1 cellular context compared by ENCODE assay signal in the genomic region with DNA sequence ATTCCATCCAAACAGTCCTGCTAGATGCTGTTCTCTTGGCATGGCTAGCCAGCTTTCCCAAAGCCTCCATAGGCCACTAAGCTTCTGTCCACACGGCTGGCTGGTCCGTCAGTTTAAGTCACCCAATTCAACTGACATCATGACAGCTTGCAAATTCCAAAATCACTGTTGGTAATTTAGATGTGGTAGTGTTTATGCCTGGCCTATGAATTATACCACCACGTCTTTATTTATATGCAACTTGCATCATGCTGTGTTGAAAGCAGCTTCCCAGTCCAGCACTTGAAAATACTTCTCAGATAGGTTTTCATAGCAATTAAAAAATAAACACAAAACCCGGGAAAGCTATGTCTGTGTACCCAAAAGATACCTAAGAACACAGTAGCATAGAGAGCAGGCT.
TF ChIP-seq lines count a peak whose summit lies in the region.

No MANE protein-coding gene starts in this region.

TF ChIP-seq in HEK293, 187 proteins besides CTCF, POLR2A, EP300 and RAD21 (continued from another document):
- no peak for TF ChIP-seq MEIS1 (CRISPR knock-in tag; IDR thresholded peaks at IDR 0.05; ENCODE audit: borderline replicate concordance)
- no peak for TF ChIP-seq KLF7 (tag by site-specific recombination; IDR thresholded peaks at IDR 0.05; ENCODE audit: borderline replicate concordance)
- TF ChIP-seq GFI1B (tag by site-specific recombination; IDR thresholded peaks at IDR 0.05): peak; percentile 71
- no peak for TF ChIP-seq ZNF707 (tag by site-specific recombination; IDR thresholded peaks at IDR 0.05)
- TF ChIP-seq KLF9 (tag by site-specific recombination; IDR thresholded peaks at IDR 0.05; ENCODE audit: low read depth): no peak
- TF ChIP-seq ZSCAN23 (tag by site-specific recombination; IDR thresholded peaks at IDR 0.05): no peak
- no peak for TF ChIP-seq ZNF292 (tag by site-specific recombination; IDR thresholded peaks at IDR 0.05; ENCODE audit: borderline replicate concordance, low read depth)
- no peak for TF ChIP-seq SETDB1 (IDR thresholded peaks at IDR 0.05; ENCODE audit: insufficient read length, low read length)
- TF ChIP-seq ZNF76 (tag by site-specific recombination; IDR thresholded peaks at IDR 0.05; ENCODE audit: borderline replicate concordance, low read depth): no peak
- no peak for TF ChIP-seq ZNF701 (tag by site-specific recombination; IDR thresholded peaks at IDR 0.05)
- TF ChIP-seq TCF7L2 (IDR thresholded peaks at IDR 0.05; ENCODE audit: borderline replicate concordance, low read depth, low read length): no peak
- TF ChIP-seq IKZF3 (tag by site-specific recombination; IDR thresholded peaks at IDR 0.05): peak; percentile 87
- no peak for TF ChIP-seq ZNF221 (tag by site-specific recombination; IDR thresholded peaks at IDR 0.05; ENCODE audit: borderline replicate concordance)
- no peak for TF ChIP-seq ZNF324 (tag by site-specific recombination; IDR thresholded peaks at IDR 0.05)
- TF ChIP-seq ZNF664 (tag by site-specific recombination; IDR thresholded peaks at IDR 0.05): no peak
- no peak for TF ChIP-seq ZNF184 (tag by site-specific recombination; IDR thresholded peaks at IDR 0.05)
- TF ChIP-seq ZNF549 (tag by site-specific recombination; IDR thresholded peaks at IDR 0.05): no peak
- TF ChIP-seq ZNF514 (tag by site-specific recombination; IDR thresholded peaks at IDR 0.05): no peak
- TF ChIP-seq ZNF16 (tag by site-specific recombination; IDR thresholded peaks at IDR 0.05; ENCODE audit: low read depth): no peak
- TF ChIP-seq SCRT2 (tag by site-specific recombination; IDR thresholded peaks at IDR 0.05): no peak
- no peak for TF ChIP-seq KLF8 (tag by site-specific recombination; IDR thresholded peaks at IDR 0.05)
- TF ChIP-seq, protein P1, sequence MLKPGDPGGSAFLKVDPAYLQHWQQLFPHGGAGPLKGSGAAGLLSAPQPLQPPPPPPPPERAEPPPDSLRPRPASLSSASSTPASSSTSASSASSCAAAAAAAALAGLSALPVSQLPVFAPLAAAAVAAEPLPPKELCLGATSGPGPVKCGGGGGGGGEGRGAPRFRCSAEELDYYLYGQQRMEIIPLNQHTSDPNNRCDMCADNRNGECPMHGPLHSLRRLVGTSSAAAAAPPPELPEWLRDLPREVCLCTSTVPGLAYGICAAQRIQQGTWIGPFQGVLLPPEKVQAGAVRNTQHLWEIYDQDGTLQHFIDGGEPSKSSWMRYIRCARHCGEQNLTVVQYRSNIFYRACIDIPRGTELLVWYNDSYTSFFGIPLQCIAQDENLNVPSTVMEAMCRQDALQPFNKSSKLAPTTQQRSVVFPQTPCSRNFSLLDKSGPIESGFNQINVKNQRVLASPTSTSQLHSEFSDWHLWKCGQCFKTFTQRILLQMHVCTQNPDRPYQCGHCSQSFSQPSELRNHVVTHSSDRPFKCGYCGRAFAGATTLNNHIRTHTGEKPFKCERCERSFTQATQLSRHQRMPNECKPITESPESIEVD (tag by site-specific recombination; IDR thresholded peaks at IDR 0.05): peak; percentile 65
- no peak for TF ChIP-seq EGR2 (tag by site-specific recombination; IDR thresholded peaks at IDR 0.05; ENCODE audit: low read depth)
- no peak for TF ChIP-seq ZNF266 (tag by site-specific recombination; IDR thresholded peaks at IDR 0.05; ENCODE audit: low read depth)
- TF ChIP-seq ZBTB20 (tag by site-specific recombination; IDR thresholded peaks at IDR 0.05): 0 out of 2 replicates have a peak, but pooled peaks have one; percentile 27
- TF ChIP-seq, protein P2, sequence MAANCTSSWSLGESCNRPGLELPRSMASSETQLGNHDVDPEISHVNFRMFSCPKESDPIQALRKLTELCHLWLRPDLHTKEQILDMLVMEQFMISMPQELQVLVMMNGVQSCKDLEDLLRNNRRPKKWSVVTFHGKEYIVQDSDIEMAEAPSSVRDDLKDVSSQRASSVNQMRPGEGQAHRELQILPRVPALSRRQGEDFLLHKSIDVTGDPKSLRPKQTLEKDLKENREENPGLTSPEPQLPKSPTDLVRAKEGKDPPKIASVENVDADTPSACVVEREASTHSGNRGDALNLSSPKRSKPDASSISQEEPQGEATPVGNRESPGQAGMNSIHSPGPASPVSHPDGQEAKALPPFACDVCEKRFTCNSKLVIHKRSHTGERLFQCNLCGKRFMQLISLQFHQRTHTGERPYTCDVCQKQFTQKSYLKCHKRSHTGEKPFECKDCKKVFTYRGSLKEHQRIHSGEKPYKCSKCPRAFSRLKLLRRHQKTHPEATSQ (tag by site-specific recombination; IDR thresholded peaks at IDR 0.05): no peak
- no peak for TF ChIP-seq ZNF529 (tag by site-specific recombination; IDR thresholded peaks at IDR 0.05; ENCODE audit: insufficient replicate concordance)
